ENCODE assay signal across 1 cellular context in genomic region chr5:151863566-151863965, GRCh38.
TF ChIP-seq lines count a peak whose summit lies in the region.

No MANE protein-coding gene starts in this region.

TF ChIP-seq in HEK293, 187 proteins besides CTCF, POLR2A, EP300 and RAD21 (continued from another document):
- TF ChIP-seq INSM2 (tag by site-specific recombination; IDR thresholded peaks at IDR 0.05) = peak; percentile 64; the same call in 1 of the 2 replicates
- 0 out of 2 replicates have a peak, but pooled peaks have one; percentile 32 for TF ChIP-seq ZNF10 (tag by site-specific recombination; IDR thresholded peaks at IDR 0.05)
- peak; percentile 56; the same call in 1 of the 2 replicates for TF ChIP-seq ZNF843 (tag by site-specific recombination; IDR thresholded peaks at IDR 0.05)
- no peak for TF ChIP-seq ZNF175 (tag by site-specific recombination; IDR thresholded peaks at IDR 0.05)
- peak; percentile 21; the same call in 1 of the 2 replicates for TF ChIP-seq GLI2 (tag by site-specific recombination; IDR thresholded peaks at IDR 0.05; ENCODE audit: borderline replicate concordance, low read depth)
- TF ChIP-seq ZNF513 (tag by site-specific recombination; IDR thresholded peaks at IDR 0.05) = peak; percentile 44; the same call in 1 of the 2 replicates
- no peak for TF ChIP-seq MEIS1 (CRISPR knock-in tag; IDR thresholded peaks at IDR 0.05; ENCODE audit: borderline replicate concordance)
- TF ChIP-seq EGR2 (tag by site-specific recombination; IDR thresholded peaks at IDR 0.05; ENCODE audit: low read depth) = 0 out of 2 replicates have a peak, but pooled peaks have one; percentile 11
- 0 out of 2 replicates have a peak, but pooled peaks have one; percentile 27 for TF ChIP-seq KLF10 (tag by site-specific recombination; IDR thresholded peaks at IDR 0.05)
- TF ChIP-seq ZNF280C (tag by site-specific recombination; IDR thresholded peaks at IDR 0.05) = no peak
- TF ChIP-seq ZNF629 (tag by site-specific recombination; IDR thresholded peaks at IDR 0.05) = peak; percentile 75
- peak; percentile 82 for TF ChIP-seq ATF2 (tag by site-specific recombination; IDR thresholded peaks at IDR 0.05; ENCODE audit: low read depth)
- TF ChIP-seq PBX3 (CRISPR knock-in tag; IDR thresholded peaks at IDR 0.05) = no peak
- no peak for TF ChIP-seq ZNF768 (tag by site-specific recombination; IDR thresholded peaks at IDR 0.05)
- peak; percentile 65; the same call in 1 of the 2 replicates for TF ChIP-seq ZEB2 (tag by site-specific recombination; IDR thresholded peaks at IDR 0.05)
